Comparison of ENCODE assay signal across 1 cellular context in genomic region chr1:214466759-214467585, GRCh38.
TF ChIP-seq lines count a peak whose summit lies in the region.

No MANE protein-coding gene starts in this region.

TF ChIP-seq in A549, 52 proteins besides CTCF, POLR2A, EP300 and RAD21 (continued from another document):
- TF ChIP-seq BCL3 (IDR thresholded peaks at IDR 0.05) (no peak), HOXA7 (CRISPR knock-in tag; IDR thresholded peaks at IDR 0.05) (no peak), FOSL2 (IDR thresholded peaks at IDR 0.05) (no peak), FOSL2 (CRISPR knock-in tag; IDR thresholded peaks at IDR 0.05) (no peak), BHLHE40 (IDR thresholded peaks at IDR 0.05; ENCODE audit: low read depth, low read length) (no peak), CHD4 (IDR thresholded peaks at IDR 0.05; ENCODE audit: borderline replicate concordance) (no peak)
TF ChIP-seq in A549: peak in this region for 0.
